1 cellular context compared by ENCODE assay signal in genomic region chr5:102754499-102755424, GRCh38.
TF ChIP-seq lines count a peak whose summit lies in the region.

TSS of gene PAM (plus strand) at chr5:102755305. CDS start at chr5:102866196, 110,891 bp downstream.

TF ChIP-seq in HepG2, 621 proteins besides CTCF, POLR2A, EP300 and RAD21 (continued from another document and continues in another):
- TF ChIP-seq MTERF4 (CRISPR knock-in tag; IDR thresholded peaks at IDR 0.05): 0 out of 2 replicates have a peak, but pooled peaks have one; percentile 44
- TF ChIP-seq EEA1 (CRISPR knock-in tag; IDR thresholded peaks at IDR 0.05; ENCODE audit: borderline replicate concordance): peak; percentile 62; the same call in 1 of the 2 replicates
- no peak; the same call in 1 of the 2 replicates for TF ChIP-seq TOPORS (CRISPR knock-in tag; IDR thresholded peaks at IDR 0.05)
- no peak for TF ChIP-seq PLRG1 (conservative IDR thresholded peaks at IDR 0.05)
- peak; percentile 41; the same call in 1 of the 2 replicates for TF ChIP-seq ZNF607 (CRISPR knock-in tag; IDR thresholded peaks at IDR 0.05; ENCODE audit: borderline replicate concordance)
- TF ChIP-seq ZNF274 (CRISPR knock-in tag; IDR thresholded peaks at IDR 0.05): no peak
- no peak; the same call in 1 of the 2 replicates for TF ChIP-seq ARNTL (CRISPR knock-in tag; IDR thresholded peaks at IDR 0.05)
- TF ChIP-seq MYC (CRISPR knock-in tag; IDR thresholded peaks at IDR 0.05; ENCODE audit: borderline replicate concordance): peak; percentile 80
- no peak for TF ChIP-seq ZNF350 (CRISPR knock-in tag; IDR thresholded peaks at IDR 0.05; ENCODE audit: borderline replicate concordance, low read depth)
- TF ChIP-seq ADNP (CRISPR knock-in tag; IDR thresholded peaks at IDR 0.05): no peak
- no peak for TF ChIP-seq ZHX2 (IDR thresholded peaks at IDR 0.05; ENCODE audit: low read depth)
- no peak for TF ChIP-seq ZHX2 (CRISPR knock-in tag; IDR thresholded peaks at IDR 0.05; ENCODE audit: borderline replicate concordance)
- no peak for TF ChIP-seq ZBTB33 (CRISPR knock-in tag; IDR thresholded peaks at IDR 0.05)
- no peak for TF ChIP-seq NFATC3 (CRISPR knock-in tag; IDR thresholded peaks at IDR 0.05)
- TF ChIP-seq ZNF33B (CRISPR knock-in tag; IDR thresholded peaks at IDR 0.05): peak; percentile 71; the same call in 1 of the 2 replicates
- no peak for TF ChIP-seq KMT2A (CRISPR knock-in tag; IDR thresholded peaks at IDR 0.05)
- TF ChIP-seq ZNF383 (CRISPR knock-in tag; IDR thresholded peaks at IDR 0.05; ENCODE audit: borderline replicate concordance): no peak
- peak; percentile 45 for TF ChIP-seq KDM5B (CRISPR knock-in tag; IDR thresholded peaks at IDR 0.05; ENCODE audit: borderline replicate concordance)
- no peak for TF ChIP-seq ZNF558 (CRISPR knock-in tag; IDR thresholded peaks at IDR 0.05; ENCODE audit: borderline replicate concordance)
- no peak for TF ChIP-seq GLI4 (CRISPR knock-in tag; IDR thresholded peaks at IDR 0.05; ENCODE audit: borderline replicate concordance)
- no peak for TF ChIP-seq ZNF225 (CRISPR knock-in tag; IDR thresholded peaks at IDR 0.05)
- peak; percentile 85 for TF ChIP-seq RBFOX2 (IDR thresholded peaks at IDR 0.05; ENCODE audit: low read depth, low read length)
- no peak for TF ChIP-seq RBM22 (optimal IDR thresholded peaks at IDR 0.05; ENCODE audit: low read length)
- TF ChIP-seq SMAD9 (CRISPR knock-in tag; IDR thresholded peaks at IDR 0.05): no peak
- TF ChIP-seq ZNF589 (CRISPR knock-in tag; conservative IDR thresholded peaks at IDR 0.05): no peak
- TF ChIP-seq PLSCR1 (CRISPR knock-in tag; IDR thresholded peaks at IDR 0.05; ENCODE audit: borderline replicate concordance): no peak
- TF ChIP-seq ZFP41 (CRISPR knock-in tag; IDR thresholded peaks at IDR 0.05; ENCODE audit: borderline replicate concordance): no peak
- no peak for TF ChIP-seq FOXK2 (IDR thresholded peaks at IDR 0.05)
- peak; percentile 86; the same call in 1 of the 2 replicates for TF ChIP-seq ZNF441 (CRISPR knock-in tag; IDR thresholded peaks at IDR 0.05; ENCODE audit: borderline replicate concordance)
- no peak for TF ChIP-seq IKZF1 (IDR thresholded peaks at IDR 0.05)
- no peak for TF ChIP-seq NR3C1 (CRISPR knock-in tag; IDR thresholded peaks at IDR 0.05)
- 0 out of 2 replicates have a peak, but pooled peaks have one; percentile 29 for TF ChIP-seq ZNF331 (CRISPR knock-in tag; IDR thresholded peaks at IDR 0.05)
- no peak for TF ChIP-seq ZNF652 (CRISPR knock-in tag; IDR thresholded peaks at IDR 0.05; ENCODE audit: borderline replicate concordance, low read depth)
- TF ChIP-seq CENPT (CRISPR knock-in tag; IDR thresholded peaks at IDR 0.05; ENCODE audit: low read depth): no peak
- no peak for TF ChIP-seq ERF (CRISPR knock-in tag; IDR thresholded peaks at IDR 0.05)
- TF ChIP-seq ZNF616 (CRISPR knock-in tag; IDR thresholded peaks at IDR 0.05; ENCODE audit: low read depth): no peak
- peak; percentile 24; the same call in 1 of the 2 replicates for TF ChIP-seq ZSCAN21 (CRISPR knock-in tag; IDR thresholded peaks at IDR 0.05; ENCODE audit: borderline replicate concordance)
- no peak for TF ChIP-seq CENPX (CRISPR knock-in tag; IDR thresholded peaks at IDR 0.05)
- TF ChIP-seq ZNF235 (CRISPR knock-in tag; IDR thresholded peaks at IDR 0.05; ENCODE audit: borderline replicate concordance): no peak
- no peak for TF ChIP-seq ZBTB1 (CRISPR knock-in tag; IDR thresholded peaks at IDR 0.05; ENCODE audit: borderline replicate concordance)
- TF ChIP-seq ZNF513 (CRISPR knock-in tag; conservative IDR thresholded peaks at IDR 0.05): no peak
- TF ChIP-seq ZNF576 (CRISPR knock-in tag; IDR thresholded peaks at IDR 0.05): no peak
- 0 out of 2 replicates have a peak, but pooled peaks have one; percentile 41 for TF ChIP-seq ZNF430 (CRISPR knock-in tag; IDR thresholded peaks at IDR 0.05)
- no peak for TF ChIP-seq ZKSCAN8 (CRISPR knock-in tag; IDR thresholded peaks at IDR 0.05; ENCODE audit: borderline replicate concordance)
- no peak for TF ChIP-seq ZNF234 (CRISPR knock-in tag; conservative IDR thresholded peaks at IDR 0.05)
- TF ChIP-seq ZSCAN9 (CRISPR knock-in tag; IDR thresholded peaks at IDR 0.05; ENCODE audit: borderline replicate concordance): no peak
- TF ChIP-seq CEBPG (CRISPR knock-in tag; IDR thresholded peaks at IDR 0.05): no peak
- no peak for TF ChIP-seq ARID2 (CRISPR knock-in tag; IDR thresholded peaks at IDR 0.05; ENCODE audit: borderline replicate concordance)
- no peak for TF ChIP-seq RORA (CRISPR knock-in tag; IDR thresholded peaks at IDR 0.05)
- TF ChIP-seq ETV5 (CRISPR knock-in tag; IDR thresholded peaks at IDR 0.05; ENCODE audit: borderline replicate concordance): 0 out of 2 replicates have a peak, but pooled peaks have one; percentile 21
- no peak for TF ChIP-seq ZNF570 (CRISPR knock-in tag; IDR thresholded peaks at IDR 0.05; ENCODE audit: borderline replicate concordance)
- no peak for TF ChIP-seq CSRNP1 (CRISPR knock-in tag; IDR thresholded peaks at IDR 0.05)
- TF ChIP-seq ARID4A (CRISPR knock-in tag; IDR thresholded peaks at IDR 0.05; ENCODE audit: borderline replicate concordance): peak; percentile 64; the same call in 1 of the 2 replicates
- peak; percentile 61; the same call in 1 of the 2 replicates for TF ChIP-seq SPEN (CRISPR knock-in tag; IDR thresholded peaks at IDR 0.05; ENCODE audit: low read depth)
- 0 out of 2 replicates have a peak, but pooled peaks have one; percentile 2 for TF ChIP-seq FOSL2 (CRISPR knock-in tag; IDR thresholded peaks at IDR 0.05)
